ENCODE assay signal across 8 cellular contexts in genomic region chr14:94129758-94130414, GRCh38. TPM values are rescaled to one million over a fixed set of nuclear protein-coding genes. Genes with fewer than 3 reads are reported as not detected.
DNase-seq lines count a peak whose midpoint lies in the region; ATAC-seq and TF ChIP-seq lines count a peak whose summit lies in the region.

No MANE protein-coding gene starts in this region.

- no peak for TF ChIP-seq EP300 in SK-N-SH (IDR thresholded peaks at IDR 0.05; ENCODE audit: borderline replicate concordance in 1 of 2, low read depth in 1 of 2, low read length in 1 of 2)

- POLR2A ChIA-PET in SK-N-SH (lab: Yijun Ruan, JAX), result no interaction called here

- in situ Hi-C loops in Caki2 (cut with HindIII; ENCODE audit: low pct_unique_long_range_greater_than_20kb, low sequenced_read_pairs), result no loop called here

- no peaks in the 10 kb centered on the region for H3K9me3 ChIP-seq in HUES48 (ENCODE audit: control insufficient read depth, insufficient read depth, low read length)
- H3K9me3 ChIP-seq in SK-N-SH, result no peaks in the 10 kb centered on the region
- no peaks in the 10 kb centered on the region for H3K9me3 ChIP-seq in smooth muscle cell (replicated peaks; ENCODE audit: low read depth)

- H2AFZ ChIP-seq in SK-N-SH (ENCODE audit: low read depth) (peak overlapping the region; percentile 87), smooth muscle cell (ENCODE audit: low read depth) (peak overlapping the region; percentile 89)

- TF ChIP-seq CTCF in SK-N-SH (IDR thresholded peaks at IDR 0.05), result no peak
- TF ChIP-seq CTCF in choroid plexus epithelial cell (conservative IDR thresholded peaks at IDR 0.05; ENCODE audit: low read depth, low read length), result no peak
- TF ChIP-seq CTCF in smooth muscle cell (IDR thresholded peaks at IDR 0.05; ENCODE audit: borderline replicate concordance, insufficient read depth, poor library complexity, severe bottlenecking), result no peak

- no peaks in the 10 kb centered on the region for H3K79me2 ChIP-seq in SK-N-SH (ENCODE audit: insufficient read depth)
- H3K79me2 ChIP-seq in smooth muscle cell (ENCODE audit: low read depth), result no peaks in the 10 kb centered on the region

- H3K27me3 ChIP-seq in HUES48 (ENCODE audit: control insufficient read depth, insufficient read depth, low read length) (no peaks in the 10 kb centered on the region; the same call in 1 of the 2 replicates), SK-N-SH (ENCODE audit: insufficient read depth) (no peaks in the 10 kb centered on the region), smooth muscle cell (ENCODE audit: low read depth) (no peaks in the 10 kb centered on the region)

- H3K9ac ChIP-seq in HUES48 (ENCODE audit: low read depth, low read length) (no peak overlapping the region), SK-N-SH (peak overlapping the region; percentile 60; the same call in 1 of the 2 replicates), smooth muscle cell (ENCODE audit: low read depth) (no peak overlapping the region)

- H4K20me1 ChIP-seq in SK-N-SH (ENCODE audit: insufficient read depth), result no peaks in the 10 kb centered on the region
- no peaks in the 10 kb centered on the region for H4K20me1 ChIP-seq in smooth muscle cell (ENCODE audit: low read depth)

- 0% methylated on average over 12 of the region's 12 CpGs for WGBS in SK-N-SH (ENCODE audit: low lambda C conversion rate)
- WGBS in smooth muscle cell (ENCODE audit: low lambda C conversion rate), result 2% methylated on average over 12 of the region's 12 CpGs

- DNase-seq in Caki2 (ENCODE audit: low read depth) (peak; percentile 44), SK-N-SH (peak; percentile 59), choroid plexus epithelial cell (ENCODE audit: low read depth) (peak; percentile 61), islet precursor cell (peak; percentile 62), smooth muscle cell (lab: John Stamatoyannopoulos, UW; ENCODE audit: unreplicated experiment) (no peak)

- ATAC-seq in GM21529 (IDR thresholded peaks at IDR 0.05; ENCODE audit: unreplicated experiment), result no peak
- no peak for ATAC-seq in GM21526 (IDR thresholded peaks at IDR 0.05; ENCODE audit: low FRiP score, unreplicated experiment)

- peak overlapping the region; percentile 89 for H3K4me2 ChIP-seq in SK-N-SH
- H3K4me2 ChIP-seq in smooth muscle cell, result peak overlapping the region; percentile 97

- H3K36me3 ChIP-seq in HUES48 (ENCODE audit: control insufficient read depth, insufficient read depth, low read length), result no peaks in the 10 kb centered on the region
- H3K36me3 ChIP-seq in SK-N-SH (replicated peaks in 1 of 2; ENCODE audit: control insufficient read depth in 1 of 2, insufficient read depth in 2 of 2, low read length in 1 of 2), result peaks cover 0 to 6% of the 10 kb centered on the region in 2 experiments
- H3K36me3 ChIP-seq in smooth muscle cell (ENCODE audit: low read depth), result no peaks in the 10 kb centered on the region

- H3K4me3 ChIP-seq in HUES48 (ENCODE audit: low read depth, low read length) (peak overlapping the region; percentile 87), SK-N-SH (ENCODE audit: low read depth in 2 of 2, low read length in 1 of 2) (peak overlapping the region; percentile 62 to 67), choroid plexus epithelial cell (ENCODE audit: low read depth, low read length) (peak overlapping the region; percentile 76), smooth muscle cell (peak overlapping the region; percentile 64)

- H3K27ac ChIP-seq in HUES48 (ENCODE audit: low read depth, low read length), result peak overlapping the region; percentile 39
- peak overlapping the region; percentile 46 to 56; a peak in 3 of 4 replicates for H3K27ac ChIP-seq in SK-N-SH (ENCODE audit: low read depth in 2 of 2, low read length in 1 of 2)
- H3K27ac ChIP-seq in smooth muscle cell (ENCODE audit: low read depth), result no peak overlapping the region

- H3K4me1 ChIP-seq in HUES48 (ENCODE audit: control insufficient read depth, insufficient read depth, low read length), result peaks cover 9% of the 10 kb centered on the region; the same call in 1 of the 2 replicates
- peaks cover 0 to 7% of the 10 kb centered on the region in 2 experiments; a peak in 2 of 4 replicates for H3K4me1 ChIP-seq in SK-N-SH (ENCODE audit: control insufficient read depth in 1 of 2, insufficient read depth in 2 of 2, low read depth in 1 of 2, low read length in 1 of 2)
- peaks cover 6% of the 10 kb centered on the region for H3K4me1 ChIP-seq in smooth muscle cell (ENCODE audit: low read depth)

- H3K9me2 ChIP-seq in SK-N-SH, result no peaks in the 10 kb centered on the region

- CTCF ChIA-PET in SK-N-SH (lab: Yijun Ruan, JAX), result interaction anchor here (0.7 to 6.9 kb wide), 10 partner anchors 12 to 200 kb away, joined by 3 to 64 read pairs (median 5); partner anchors contain the start of genes DDX24 and IFI27L1

- no peak for TF ChIP-seq RAD21 in SK-N-SH (IDR thresholded peaks at IDR 0.05; ENCODE audit: low read length)

- H3F3A ChIP-seq in SK-N-SH (replicated peaks; ENCODE audit: insufficient read depth) (peaks cover 11% of the 10 kb centered on the region), smooth muscle cell (ENCODE audit: low read depth) (no peaks in the 10 kb centered on the region)

TF ChIP-seq in SK-N-SH, 30 proteins besides CTCF, POLR2A, EP300 and RAD21:
- TF ChIP-seq MXI1 (IDR thresholded peaks at IDR 0.05; ENCODE audit: low read depth, low read length) (peak; percentile 74; the same call in 1 of the 2 replicates), FOXM1 (IDR thresholded peaks at IDR 0.05; ENCODE audit: low read depth) (no peak), TAF1 (IDR thresholded peaks at IDR 0.05; ENCODE audit: borderline replicate concordance, low read depth, low read length) (no peak), USF2 (IDR thresholded peaks at IDR 0.05; ENCODE audit: borderline replicate concordance, low read depth, low read length) (no peak), SIN3A (IDR thresholded peaks at IDR 0.05; ENCODE audit: borderline replicate concordance, low read depth, low read length) (0 out of 2 replicates have a peak, but pooled peaks have one; percentile 27), PBX3 (IDR thresholded peaks at IDR 0.05) (peak; percentile 23)

RNA-seq across cellular contexts. Expression of gene IFI27L2, which starts 0.5 kb away (rescaled TPM):
- 115 and 144 TPM in 2 replicates for total RNA-seq in Caki2 (2014; rRNA removed; shearing (Covaris generic); ENCODE audit: low replicate concordance)
- 200 and 208 TPM in 2 replicates for polyA plus RNA-seq in SK-N-SH (2012; rRNA removed)
- polyA plus RNA-seq in SK-N-SH (2012; cell fraction: cytosol; rRNA removed), result 96.4 and 123 TPM in 2 replicates
- 63.8 and 108 TPM in 2 replicates for polyA plus RNA-seq in SK-N-SH (2012; cell fraction: nucleus; rRNA removed)
- 73.8 and 96.0 TPM in 2 replicates for total RNA-seq in smooth muscle cell
- 135 and 162 TPM in 2 replicates for polyA plus RNA-seq in smooth muscle cell

RNA-seq across cellular contexts. Expression of gene IFI27, which starts 19.4 kb away (rescaled TPM):
- 287 and 560 TPM in 2 replicates for total RNA-seq in Caki2 (2014; rRNA removed; shearing (Covaris generic); ENCODE audit: low replicate concordance)
- 1.2 and 2.4 TPM in 2 replicates for polyA plus RNA-seq in SK-N-SH (2012; rRNA removed)
- 0.19 and 1.6 TPM in 2 replicates for polyA plus RNA-seq in SK-N-SH (2012; cell fraction: cytosol; rRNA removed)
- 5.0 and 6.8 TPM in 2 replicates for polyA plus RNA-seq in SK-N-SH (2012; cell fraction: nucleus; rRNA removed)
- 0.13 and 0.40 TPM in 2 replicates for total RNA-seq in smooth muscle cell
- polyA plus RNA-seq in smooth muscle cell, result 3.1 TPM in 2 replicates

RNA-seq across cellular contexts. Expression of gene PPP4R4, which starts 44.2 kb away (rescaled TPM):
- total RNA-seq in Caki2 (2014; rRNA removed; shearing (Covaris generic); ENCODE audit: low replicate concordance), result not detected in 2 replicates
- polyA plus RNA-seq in SK-N-SH (2012; rRNA removed) (2.5 and 3.5 TPM in 2 replicates), smooth muscle cell (0.27 and 0.38 TPM in 2 replicates)
- 4.5 and 5.6 TPM in 2 replicates for polyA plus RNA-seq in SK-N-SH (2012; cell fraction: cytosol; rRNA removed)
- polyA plus RNA-seq in SK-N-SH (2012; cell fraction: nucleus; rRNA removed), result 2.1 and 5.6 TPM in 2 replicates
- 0.27 and 0.40 TPM in 2 replicates for total RNA-seq in smooth muscle cell

RNA-seq across cellular contexts. Expression of gene IFI27L1, which starts 48.8 kb away (rescaled TPM):
- total RNA-seq in Caki2 (2014; rRNA removed; shearing (Covaris generic); ENCODE audit: low replicate concordance), result 6.6 and 21.8 TPM in 2 replicates
- polyA plus RNA-seq in SK-N-SH (2012; rRNA removed) (35.3 and 41.1 TPM in 2 replicates), smooth muscle cell (38.0 and 38.2 TPM in 2 replicates)
- 31.2 and 32.9 TPM in 2 replicates for polyA plus RNA-seq in SK-N-SH (2012; cell fraction: cytosol; rRNA removed)
- 31.6 and 36.7 TPM in 2 replicates for polyA plus RNA-seq in SK-N-SH (2012; cell fraction: nucleus; rRNA removed)
- 2.9 and 14.7 TPM in 2 replicates for total RNA-seq in smooth muscle cell

RNA-seq across cellular contexts. Expression of gene DDX24, which starts 48.9 kb away (rescaled TPM):
- total RNA-seq in Caki2 (2014; rRNA removed; shearing (Covaris generic); ENCODE audit: low replicate concordance), result 89.6 and 108 TPM in 2 replicates
- 108 and 148 TPM in 2 replicates for polyA plus RNA-seq in SK-N-SH (2012; rRNA removed)
- polyA plus RNA-seq in SK-N-SH (2012; cell fraction: cytosol; rRNA removed), result 109 and 110 TPM in 2 replicates
- polyA plus RNA-seq in SK-N-SH (2012; cell fraction: nucleus; rRNA removed), result 208 and 215 TPM in 2 replicates
- total RNA-seq in smooth muscle cell, result 117 and 151 TPM in 2 replicates
- 118 and 127 TPM in 2 replicates for polyA plus RNA-seq in smooth muscle cell

Comparison
In these comparisons a context has a peak if more than half of its experiments do, and no peak if none do; other contexts are left out.
1. RNA of gene IFI27, which starts 19.4 kb away (total RNA-seq): 287 to 560 TPM in Caki2; 0.13 to 0.40 TPM in smooth muscle cell; every median in the first group is over 100 times any median in the second.
2. Peak in every context shown above with its lines, with median percentiles within 50 percentile points of each other: H3K4me3 ChIP-seq.